In genomic region chr2:153059338-153060052, GRCh38 we compare ENCODE assay signal across 10 cellular contexts.
DNase-seq lines count a peak whose midpoint lies in the region; ATAC-seq and TF ChIP-seq lines count a peak whose summit lies in the region.
"Had no signal": no experiment of that assay in that cellular context is flagged by ENCODE, and none has a peak within 500 bp of the region (broad histone marks: within the 10 kb centered on the region; RNA-seq: fewer than 3 reads in every experiment).

No MANE protein-coding gene starts in this region.

- H3K36me3 ChIP-seq in H7 (replicated peaks; ENCODE audit: control insufficient read depth, insufficient read depth, low read length), result no peaks in the 10 kb centered on the region

- no peak for TF ChIP-seq CTCF in endothelial cell (IDR thresholded peaks at IDR 0.05; ENCODE audit: unreplicated experiment)
- no peak for TF ChIP-seq CTCF in glutamatergic neuron (IDR thresholded peaks at IDR 0.05; ENCODE audit: partially characterized antibody, unreplicated experiment)

- H3K9me3 Mint-ChIP-seq in endothelial cell (ENCODE audit: unreplicated experiment) (no peaks in the 10 kb centered on the region), glutamatergic neuron (ENCODE audit: unreplicated experiment) (no peaks in the 10 kb centered on the region)
- no peaks in the 10 kb centered on the region for H3K9me3 Mint-ChIP-seq in stimulated activated effector memory CD8-positive, alpha-beta T cell treated with anti-CD3 and anti-CD28 coated beads, Interleukin-12 subunit alpha, Interleukin-12 subunit beta, amount 100 ng/mL, for 72 hours
- H3K9me3 Mint-ChIP-seq: dendritic cell treated with granulocyte-macrophage colony-stimulating factor and Interleukin-4, amounts not matched to agents 40 ng/mL and 50 ng/mL, for 4 days had no signal

- no peak overlapping the region for H3K4me3 Mint-ChIP-seq in endothelial cell (ENCODE audit: unreplicated experiment)
- H3K4me3 Mint-ChIP-seq in stimulated activated effector memory CD8-positive, alpha-beta T cell treated with anti-CD3 and anti-CD28 coated beads, Interleukin-12 subunit alpha, Interleukin-12 subunit beta, amount 100 ng/mL, for 72 hours, result no peak overlapping the region
- H3K4me3 Mint-ChIP-seq in glutamatergic neuron (ENCODE audit: unreplicated experiment), result no peak overlapping the region
- H3K4me3 Mint-ChIP-seq: activated T-cell treated with anti-CD3 and anti-CD28 coated beads, Interleukin-2, amount 50 U/mL, for 72 hours; dendritic cell treated with granulocyte-macrophage colony-stimulating factor and Interleukin-4, amounts not matched to agents 40 ng/mL and 50 ng/mL, for 4 days had no signal

- H3K36me3 Mint-ChIP-seq in endothelial cell (ENCODE audit: low read depth, unreplicated experiment) (no peaks in the 10 kb centered on the region), glutamatergic neuron (ENCODE audit: unreplicated experiment) (no peaks in the 10 kb centered on the region)
- no peaks in the 10 kb centered on the region for H3K36me3 Mint-ChIP-seq in stimulated activated effector memory CD8-positive, alpha-beta T cell treated with anti-CD3 and anti-CD28 coated beads, Interleukin-12 subunit alpha, Interleukin-12 subunit beta, amount 100 ng/mL, for 72 hours

- H3K4me1 Mint-ChIP-seq in endothelial cell (ENCODE audit: unreplicated experiment) (peaks cover 14% of the 10 kb centered on the region), glutamatergic neuron (ENCODE audit: low read depth, unreplicated experiment) (peaks cover 2% of the 10 kb centered on the region)
- no peaks in the 10 kb centered on the region for H3K4me1 Mint-ChIP-seq in stimulated activated effector memory CD8-positive, alpha-beta T cell treated with anti-CD3 and anti-CD28 coated beads, Interleukin-12 subunit alpha, Interleukin-12 subunit beta, amount 100 ng/mL, for 72 hours

- no peak for ATAC-seq in stimulated activated effector memory CD8-positive, alpha-beta T cell treated with anti-CD3 and anti-CD28 coated beads, Interleukin-12 subunit alpha, Interleukin-12 subunit beta, amount 100 ng/mL, for 72 hours
- ATAC-seq in GM21786 (IDR thresholded peaks at IDR 0.05; ENCODE audit: unreplicated experiment), result no peak
- ATAC-seq: activated T-cell treated with anti-CD3 and anti-CD28 coated beads, Interleukin-2, amount 50 U/mL, for 72 hours had no signal

- H3K27me3 Mint-ChIP-seq in endothelial cell (ENCODE audit: unreplicated experiment) (no peaks in the 10 kb centered on the region), glutamatergic neuron (ENCODE audit: unreplicated experiment) (no peaks in the 10 kb centered on the region)
- H3K27me3 Mint-ChIP-seq: dendritic cell treated with granulocyte-macrophage colony-stimulating factor and Interleukin-4, amounts not matched to agents 40 ng/mL and 50 ng/mL, for 4 days had no signal

- H3K27me3 ChIP-seq in H7 (ENCODE audit: control insufficient read depth, insufficient read depth, low read length), result no peaks in the 10 kb centered on the region

- peak; percentile 18 for DNase-seq in H7
- DNase-seq in NCI-H226, result peak; percentile 83
- DNase-seq in endothelial cell (ENCODE audit: low spot score), result peak; percentile 16
- DNase-seq in non-pigmented ciliary epithelial cell (ENCODE audit: low read depth), result peak; percentile 32
- DNase-seq in stimulated activated effector memory CD8-positive, alpha-beta T cell treated with anti-CD3 and anti-CD28 coated beads, Interleukin-12 subunit alpha, Interleukin-12 subunit beta, amount 100 ng/mL, for 72 hours (ENCODE audit: low spot score in 2 of 2), result no peak
- no peak for DNase-seq in DMS79 (lab: John Stamatoyannopoulos, UW)
- DNase-seq in glutamatergic neuron, result no peak
- DNase-seq: activated T-cell treated with anti-CD3 and anti-CD28 coated beads, Interleukin-2, amount 50 U/mL, for 72 hours had no signal

- H3K4me3 ChIP-seq in H7 (ENCODE audit: insufficient read depth, low read depth, low read length), result no peak overlapping the region

- peak overlapping the region; percentile 44 for H3K27ac Mint-ChIP-seq in endothelial cell (ENCODE audit: unreplicated experiment)
- no peak overlapping the region for H3K27ac Mint-ChIP-seq in stimulated activated effector memory CD8-positive, alpha-beta T cell treated with anti-CD3 and anti-CD28 coated beads, Interleukin-12 subunit alpha, Interleukin-12 subunit beta, amount 100 ng/mL, for 72 hours
- no peak overlapping the region for H3K27ac Mint-ChIP-seq in glutamatergic neuron (ENCODE audit: unreplicated experiment)
- H3K27ac Mint-ChIP-seq: activated T-cell treated with anti-CD3 and anti-CD28 coated beads, Interleukin-2, amount 50 U/mL, for 72 hours; dendritic cell treated with granulocyte-macrophage colony-stimulating factor and Interleukin-4, amounts not matched to agents 40 ng/mL and 50 ng/mL, for 4 days had no signal

Comparison
In these comparisons a context has a peak if more than half of its experiments do, and no peak if none do; other contexts are left out.
1. DNase-seq: peak in H7 (single experiment), NCI-H226 (single experiment), endothelial cell (single experiment) and non-pigmented ciliary epithelial cell (single experiment); none in stimulated activated effector memory CD8-positive, alpha-beta T cell treated with anti-CD3 and anti-CD28 coated beads, Interleukin-12 subunit alpha, Interleukin-12 subunit beta, amount 100 ng/mL, for 72 hours (0 of 2), DMS79 (single experiment) and glutamatergic neuron (single experiment).